In the genomic region with DNA sequence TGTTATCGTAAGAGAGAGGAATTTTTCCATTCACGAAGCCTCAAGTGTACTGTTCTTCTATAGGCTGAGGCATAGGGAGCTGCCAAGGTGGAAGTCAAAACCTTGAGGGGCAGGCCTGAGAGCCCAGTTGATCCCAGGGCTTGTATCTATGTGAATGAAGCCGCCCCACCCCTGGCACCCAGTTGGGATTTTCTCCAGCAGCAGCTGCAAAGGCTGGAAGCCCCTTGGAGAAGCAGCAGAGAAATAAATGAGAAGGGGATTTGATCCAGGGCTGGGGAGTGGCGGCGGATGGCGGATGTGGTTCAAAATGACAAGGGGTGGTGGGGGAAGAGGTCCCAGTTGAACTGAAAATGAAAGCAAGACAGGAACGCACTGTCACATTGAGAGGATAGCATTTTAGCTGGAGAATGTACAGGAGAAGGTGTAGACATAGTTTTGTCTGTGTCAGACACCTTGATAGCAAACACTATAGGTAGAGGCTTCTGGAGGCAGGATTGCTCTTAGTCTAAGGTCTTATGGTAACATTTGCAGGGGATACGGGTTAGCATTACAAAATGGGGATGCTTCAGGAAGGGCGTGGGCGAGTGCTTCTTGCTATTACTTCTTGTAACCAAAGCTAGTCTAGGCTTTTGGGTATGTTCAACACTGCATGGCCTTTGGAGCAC, we compare ENCODE assay signal across 8 cellular contexts. TPM values are rescaled to one million over a fixed set of nuclear protein-coding genes. Genes with fewer than 3 reads are reported as not detected.
A peak's percentile ranks its signal among the peaks of the same experiment; 100 is the strongest.
DNase-seq lines count a peak whose midpoint lies in the region; ATAC-seq, FAIRE-seq and TF ChIP-seq lines count a peak whose summit lies in the region.

No MANE protein-coding gene starts in this region.

- in situ Hi-C loops in HepG2 (cut with HindIII; ENCODE audit: extremely low pct_ligation_motif_present, low pct_unique_long_range_greater_than_20kb), result no loop called here

- DNase-seq in GM18507 (ENCODE audit: extremely low spot score, insufficient read length, low read depth) (no peak), HepG2 (ENCODE audit: low spot score) (no peak), right atrium auricular region (ENCODE audit: low spot score) (no peak), AG08395 (ENCODE audit: low spot score) (no peak)
- peak; percentile 52 for DNase-seq in T-helper 2 cell treated with Interferon-gamma antibody and Interleukin-4, amounts not matched to agents 5 μg/mL and 100 μg/mL, for 36 hours (ENCODE audit: low spot score)
- DNase-seq in activated naive CD8-positive, alpha-beta T cell treated with anti-CD3 and anti-CD28 coated beads for 36 hours, result peak; percentile 50
- DNase-seq in stimulated activated naive CD4-positive, alpha-beta T cell (lab: John Stamatoyannopoulos, UW), result peak; percentile 23 to 64 (median 48)

- ATAC-seq in HG02870 (IDR thresholded peaks at IDR 0.05; ENCODE audit: unreplicated experiment), result peak; percentile 66
- no peak for ATAC-seq in HepG2

- no peak overlapping the region for H2AFZ ChIP-seq in HepG2 (ENCODE audit: low read length)

- no TSS peak for BruUV-seq in HepG2 (replicated peaks; lab: Mats Ljungman, UMichigan)

- H4K20me1 ChIP-seq in HepG2 (ENCODE audit: insufficient read depth, low read length), result no peaks in the 10 kb centered on the region

- no peaks in the 10 kb centered on the region for H3K27me3 Mint-ChIP-seq in T-helper 2 cell treated with Interferon-gamma antibody and Interleukin-4, amounts not matched to agents 5 μg/mL and 100 μg/mL, for 36 hours (ENCODE audit: low read depth)
- no peaks in the 10 kb centered on the region for H3K27me3 Mint-ChIP-seq in activated naive CD8-positive, alpha-beta T cell treated with anti-CD3 and anti-CD28 coated beads for 36 hours

- H3K79me2 ChIP-seq in HepG2 (ENCODE audit: insufficient read depth, low read length), result no peaks in the 10 kb centered on the region

- no peaks in the 10 kb centered on the region for H3K9me3 Mint-ChIP-seq in T-helper 2 cell treated with Interferon-gamma antibody and Interleukin-4, amounts not matched to agents 5 μg/mL and 100 μg/mL, for 36 hours
- H3K9me3 Mint-ChIP-seq in activated naive CD8-positive, alpha-beta T cell treated with anti-CD3 and anti-CD28 coated beads for 36 hours, result peaks cover 8% of the 10 kb centered on the region

- H3K4me2 ChIP-seq in HepG2 (ENCODE audit: low read depth, low read length), result no peak overlapping the region

- WGBS in HepG2 (ENCODE audit: low lambda C conversion rate), result 38% methylated on average over 5 of the region's 10 CpGs

- CTCF ChIA-PET in HepG2 (lab: Yijun Ruan, JAX; ENCODE audit: low intra/inter-chr PET ratio, low total read pairs), result no interaction called here

- H3K36me3 ChIP-seq in HepG2 (replicated peaks in 1 of 2; ENCODE audit: control insufficient read depth in 1 of 2, insufficient read depth in 2 of 2, low read length in 2 of 2) (no peaks in the 10 kb centered on the region), right atrium auricular region (no peaks in the 10 kb centered on the region)

- peaks cover 68% of the 10 kb centered on the region for H3K4me1 Mint-ChIP-seq in T-helper 2 cell treated with Interferon-gamma antibody and Interleukin-4, amounts not matched to agents 5 μg/mL and 100 μg/mL, for 36 hours (ENCODE audit: low read depth)
- peaks cover 67% of the 10 kb centered on the region for H3K4me1 Mint-ChIP-seq in activated naive CD8-positive, alpha-beta T cell treated with anti-CD3 and anti-CD28 coated beads for 36 hours

- no peak for TF ChIP-seq EP300 in HepG2 (IDR thresholded peaks at IDR 0.05; ENCODE audit: low read depth in 2 of 2, low read length in 2 of 2)
- TF ChIP-seq EP300 in HepG2 (CRISPR knock-in tag; IDR thresholded peaks at IDR 0.05; ENCODE audit: borderline replicate concordance), result no peak

- H3K27ac ChIP-seq in HepG2 (ENCODE audit: extremely low read length, insufficient read depth, low read length), result no peak overlapping the region
- H3K27ac ChIP-seq in right atrium auricular region, result no peak overlapping the region

- POLR2A ChIA-PET in HepG2 (lab: Yijun Ruan, JAX), result no interaction called here

- H3K27me3 ChIP-seq in HepG2 (ENCODE audit: control insufficient read depth in 1 of 2, insufficient read depth in 2 of 2, low read length in 2 of 2) (no peaks in the 10 kb centered on the region), right atrium auricular region (no peaks in the 10 kb centered on the region)

- H3K36me3 Mint-ChIP-seq in T-helper 2 cell treated with Interferon-gamma antibody and Interleukin-4, amounts not matched to agents 5 μg/mL and 100 μg/mL, for 36 hours (ENCODE audit: low read depth), result peaks cover 26% of the 10 kb centered on the region
- H3K36me3 Mint-ChIP-seq in activated naive CD8-positive, alpha-beta T cell treated with anti-CD3 and anti-CD28 coated beads for 36 hours, result peaks cover 42% of the 10 kb centered on the region

- FAIRE-seq in GM18507 (lab: Jason Lieb, UNC), result peak; percentile 91
- no peak for FAIRE-seq in HepG2 (lab: Jason Lieb, UNC)

- TF ChIP-seq RAD21 in HepG2 (CRISPR knock-in tag; IDR thresholded peaks at IDR 0.05), result no peak

- TF ChIP-seq POLR2A in HepG2 (IDR thresholded peaks at IDR 0.05; ENCODE audit: insufficient read depth in 1 of 2, low read depth in 2 of 2, low read length in 2 of 2), result no peak

- H3K9me3 ChIP-seq in HepG2 (ENCODE audit: low read length) (no peaks in the 10 kb centered on the region), right atrium auricular region (no peaks in the 10 kb centered on the region)

- H3K4me3 Mint-ChIP-seq in T-helper 2 cell treated with Interferon-gamma antibody and Interleukin-4, amounts not matched to agents 5 μg/mL and 100 μg/mL, for 36 hours, result peak overlapping the region; percentile 88
- peak overlapping the region; percentile 96 for H3K4me3 Mint-ChIP-seq in activated naive CD8-positive, alpha-beta T cell treated with anti-CD3 and anti-CD28 coated beads for 36 hours

- H3K4me1 ChIP-seq in HepG2 (ENCODE audit: insufficient read depth, low read length) (no peaks in the 10 kb centered on the region), right atrium auricular region (no peaks in the 10 kb centered on the region)

- no peak overlapping the region for H3K9ac ChIP-seq in HepG2 (ENCODE audit: insufficient read depth, low read depth, low read length)

- no peak overlapping the region for H3K4me3 ChIP-seq in HepG2 (replicated peaks in 1 of 3; ENCODE audit: insufficient read depth in 1 of 3, low read depth in 2 of 3, low read length in 3 of 3)
- H3K4me3 ChIP-seq in right atrium auricular region, result no peak overlapping the region

- H3K27ac Mint-ChIP-seq in T-helper 2 cell treated with Interferon-gamma antibody and Interleukin-4, amounts not matched to agents 5 μg/mL and 100 μg/mL, for 36 hours, result peak overlapping the region; percentile 97
- peak overlapping the region; percentile 98 for H3K27ac Mint-ChIP-seq in activated naive CD8-positive, alpha-beta T cell treated with anti-CD3 and anti-CD28 coated beads for 36 hours

- intact Hi-C loops in HepG2 (cut with micrococcal nuclease; ENCODE audit: unreplicated experiment), result no loop called here

- TF ChIP-seq CTCF in HepG2 (CRISPR knock-in tag; IDR thresholded peaks at IDR 0.05), result no peak
- no peak for TF ChIP-seq CTCF in right atrium auricular region (IDR thresholded peaks at IDR 0.05)

TF ChIP-seq in HepG2, 621 proteins besides CTCF, POLR2A, EP300 and RAD21 (continues in another document):
- TF ChIP-seq XRCC5 (optimal IDR thresholded peaks at IDR 0.05; ENCODE audit: low read length) (no peak), NBN (conservative IDR thresholded peaks at IDR 0.05) (no peak), EZH2 (conservative IDR thresholded peaks at IDR 0.05; ENCODE audit: low read depth, low read length) (no peak), ZNF660 (CRISPR knock-in tag; IDR thresholded peaks at IDR 0.05; ENCODE audit: borderline replicate concordance, low read depth) (no peak), KDM6A (CRISPR knock-in tag; IDR thresholded peaks at IDR 0.05; ENCODE audit: low read depth) (no peak), ZNF614 (CRISPR knock-in tag; IDR thresholded peaks at IDR 0.05; ENCODE audit: borderline replicate concordance) (no peak)

RNA-seq across cellular contexts. Expression of a gene that starts 32.6 kb away (rescaled TPM):
- 10 to 100 TPM; 44.7 to 47.3 TPM for total RNA-seq in activated naive CD8-positive, alpha-beta T cell treated with anti-CD3 and anti-CD28 coated beads for 36 hours
- total RNA-seq in HepG2 (2016; rRNA removed; fragmentation: Illumina TruSeq; extraction: Trizol), result 0.02 TPM in 1 of 2 replicates, not detected in the other
- total RNA-seq in HepG2 (2016; cell fraction: cytosol; rRNA removed; fragmentation: Illumina TruSeq; extraction: Trizol; ENCODE audit: low read depth), result not detected in 2 replicates
- total RNA-seq in HepG2 (2016; cell fraction: insoluble cytoplasmic fraction; rRNA removed; fragmentation: Illumina TruSeq; extraction: Trizol), result 0.03 and 0.09 TPM in 2 replicates
- total RNA-seq in HepG2 (2016; cell fraction: membrane; rRNA removed; fragmentation: Illumina TruSeq; extraction: Trizol), result not detected in 2 replicates
- total RNA-seq in HepG2 (2016; cell fraction: nucleus; rRNA removed; fragmentation: Illumina TruSeq; extraction: Trizol), result not detected in 2 replicates
- 0.04 and 0.12 TPM in 2 replicates for polyA plus RNA-seq in HepG2 (2011; rRNA removed)
- 0.01 and 0.03 TPM in 2 replicates for polyA plus RNA-seq in HepG2 (2011; cell fraction: cytosol; rRNA removed)
- 0.10 and 0.17 TPM in 2 replicates for polyA plus RNA-seq in HepG2 (2011; cell fraction: nucleus; rRNA removed)
- polyA plus RNA-seq in HepG2 (2012), result 0.04 TPM in 1 of 2 replicates, not detected in the other
- 0.18 TPM in 1 of 2 replicates, not detected in the other for polyA plus RNA-seq in HepG2 (2016; cell fraction: cytosol; fragmentation: Illumina TruSeq; extraction: Trizol; ENCODE audit: low read depth)
- not detected in 2 replicates for polyA plus RNA-seq in HepG2 (2016; cell fraction: insoluble cytoplasmic fraction; fragmentation: Illumina TruSeq; extraction: Trizol; ENCODE audit: low read depth)
- not detected in 2 replicates for polyA plus RNA-seq in HepG2 (2016; cell fraction: membrane; fragmentation: Illumina TruSeq; extraction: Trizol; ENCODE audit: low read depth)
- not detected in 2 replicates for polyA plus RNA-seq in HepG2 (2016; cell fraction: nucleus; fragmentation: Illumina TruSeq; extraction: Trizol; ENCODE audit: insufficient read depth, low read depth)
- 0.02 and 0.28 TPM in 2 replicates for polyA minus RNA-seq in HepG2 (2011; rRNA and poly(A)+ RNA removed; ENCODE audit: low replicate concordance)
- 0.09 TPM in 1 of 2 replicates, not detected in the other for polyA minus RNA-seq in HepG2 (2011; cell fraction: cytosol; rRNA and poly(A)+ RNA removed)
- polyA minus RNA-seq in HepG2 (2011; cell fraction: nucleus; rRNA and poly(A)+ RNA removed), result 0.12 and 0.39 TPM in 2 replicates
- 1 to 10 TPM; 5.2 to 7.9 TPM for total RNA-seq in right atrium auricular region

Comparison
In these comparisons a context has a peak if more than half of its experiments do, and no peak if none do; other contexts are left out.
1. DNase-seq: peak in T-helper 2 cell treated with Interferon-gamma antibody and Interleukin-4, amounts not matched to agents 5 μg/mL and 100 μg/mL, for 36 hours (single experiment), activated naive CD8-positive, alpha-beta T cell treated with anti-CD3 and anti-CD28 coated beads for 36 hours (single experiment) and stimulated activated naive CD4-positive, alpha-beta T cell (6 of 6); none in GM18507 (single experiment), HepG2 (single experiment), right atrium auricular region (single experiment) and AG08395 (single experiment).
2. RNA of a gene that starts 32.6 kb away (total RNA-seq): 44.7 to 47.3 TPM in activated naive CD8-positive, alpha-beta T cell treated with anti-CD3 and anti-CD28 coated beads for 36 hours; 5.2 to 7.9 TPM in right atrium auricular region and 0.02 to 0.09 TPM in HepG2; every median in the first group is over 4 times any median in the second.